In genomic region chr3:64684715-64685261, GRCh38 we compare ENCODE assay signal across 10 cellular contexts. TPM values are rescaled to one million over a fixed set of nuclear protein-coding genes. Genes with fewer than 3 reads are reported as not detected.
A peak's percentile ranks its signal among the peaks of the same experiment; 100 is the strongest.
DNase-seq lines count a peak whose midpoint lies in the region; ATAC-seq, FAIRE-seq and TF ChIP-seq lines count a peak whose summit lies in the region.
"Had no signal": no experiment of that assay in that cellular context is flagged by ENCODE, and none has a peak within 500 bp of the region (broad histone marks: within the 10 kb centered on the region; RNA-seq: fewer than 3 reads in every experiment).

No MANE protein-coding gene starts in this region.

- ATAC-seq in GM18505 (IDR thresholded peaks at IDR 0.05; ENCODE audit: unreplicated experiment): no peak

- no peaks in the 10 kb centered on the region for H3K27me3 ChIP-seq in colonic mucosa
- no peaks in the 10 kb centered on the region for H3K27me3 ChIP-seq in small intestine (ENCODE audit: control insufficient read depth in 2 of 2, insufficient read depth in 2 of 2, low read length in 2 of 2)

- peaks cover 18% of the 10 kb centered on the region for H3K27me3 Mint-ChIP-seq in HFFc6 (ENCODE audit: insufficient read depth)

- no peaks in the 10 kb centered on the region for H3K9me3 Mint-ChIP-seq in HFFc6

- H3K27ac ChIP-seq in colonic mucosa (peak overlapping the region; percentile 92), small intestine (ENCODE audit: low read depth in 1 of 2, low read length in 1 of 2) (peak overlapping the region in 1 of 2 donors; percentile 98)

- TF ChIP-seq CTCF in HFFc6 (IDR thresholded peaks at IDR 0.05) (no peak), colonic mucosa (IDR thresholded peaks at IDR 0.05) (no peak)

- peak overlapping the region; percentile 52 for H3K4me3 ChIP-seq in colonic mucosa
- peak overlapping the region; percentile 41 to 45 for H3K4me3 ChIP-seq in small intestine (ENCODE audit: low read depth in 1 of 2, low read length in 2 of 2)

- H3K9me3 ChIP-seq in colonic mucosa (no peaks in the 10 kb centered on the region), small intestine (ENCODE audit: control insufficient read depth, low read depth) (no peaks in the 10 kb centered on the region)

- peaks cover 18% of the 10 kb centered on the region for H3K4me1 Mint-ChIP-seq in HFFc6 (ENCODE audit: low read depth)

- in situ Hi-C loops in KBM-7 (cut with MboI; ENCODE audit: low pct_unique_long_range_greater_than_20kb, low sequenced_read_pairs): no loop called here

- TF ChIP-seq POLR2A in GM18505 (IDR thresholded peaks at IDR 0.05; ENCODE audit: borderline replicate concordance, extremely low read depth, insufficient read depth, insufficient read length): no peak

- no peak for DNase-seq in HFFc6
- peak; percentile 53 for DNase-seq in colonic mucosa
- peak; percentile 82 for DNase-seq in kidney tubule cell (ENCODE audit: low spot score)
- DNase-seq in small intestine: peak; percentile 22
- no peak for DNase-seq in KBM-7
- DNase-seq in NCI-H345 (lab: John Stamatoyannopoulos, UW): no peak
- no peak for DNase-seq in T-helper 1 cell
- DNase-seq: effector CD8-positive, alpha-beta T cell; SHP77 had no signal

- H3K9ac ChIP-seq in colonic mucosa (ENCODE audit: low read depth in 2 of 2, low read length in 2 of 2): peak overlapping the region; percentile 71 to 85

- H3K36me3 Mint-ChIP-seq in HFFc6 (ENCODE audit: low read depth): no peaks in the 10 kb centered on the region

- intact Hi-C loops in colonic mucosa (cut with DNase I): loop anchor here (10.0 kb wide), 1 partner anchor 150 kb away; no protein-coding TSS in a partner anchor

- no peaks in the 10 kb centered on the region for H3K36me3 ChIP-seq in colonic mucosa
- H3K36me3 ChIP-seq in small intestine (ENCODE audit: control insufficient read depth in 2 of 2, insufficient read depth in 2 of 2, low read length in 2 of 2): no peaks in the 10 kb centered on the region

- 5 to 9% (median 5%) methylated on average over 22 of the region's 22 CpGs for WGBS in small intestine, 3 donors

- H3K4me3 Mint-ChIP-seq in HFFc6: peak overlapping the region; percentile 90

- FAIRE-seq in small intestine (lab: Jason Lieb, UNC): no peak

- no peak overlapping the region for H3K27ac Mint-ChIP-seq in HFFc6

- H3K4me1 ChIP-seq in colonic mucosa (no peaks in the 10 kb centered on the region), small intestine (ENCODE audit: control insufficient read depth in 2 of 2, insufficient read depth in 1 of 2, low read depth in 1 of 2, low read length in 1 of 2) (peaks cover 0 to 3% of the 10 kb centered on the region in 2 donors)

RNA-seq across cellular contexts. Expression of gene ADAMTS9, which starts 3.0 kb away (rescaled TPM):
- under 1 TPM in 5 of 6 experiments, not detected in 1; 0.07 to 0.14 (median 0.12) TPM for total RNA-seq in HFFc6 (2021; fragmentation: NEBNext Ultra II Directional; extraction: Animal tissue kit (Norgen Biotek cat#: 25700))
- total RNA-seq in colonic mucosa: 10 to 100 TPM in 1 of 2 donors, 1 to 10 TPM in 1; 4.4 to 14.3 TPM
- 10 to 100 TPM in 1 of 3 donors, 1 to 10 TPM in 1, under 1 TPM in 1; 0.54 to 11.3 (median 1.8) TPM for polyA plus RNA-seq in small intestine

Comparison
In these comparisons a context has a peak if more than half of its experiments do, and no peak if none do; other contexts are left out.
1. DNase-seq: peak in colonic mucosa (single experiment), kidney tubule cell (single experiment) and small intestine (single experiment); none in HFFc6 (single experiment), KBM-7 (single experiment), NCI-H345 (single experiment) and T-helper 1 cell (0 of 5).
2. RNA of gene ADAMTS9, which starts 3.0 kb away (total RNA-seq): 4.4 to 14.3 TPM in colonic mucosa; 0.07 to 0.14 TPM in HFFc6; every median in the first group is over 4 times any median in the second.